ENCODE assay signal across 8 cellular contexts in genomic region chr16:71807905-71808592, GRCh38. TPM values are rescaled to one million over a fixed set of nuclear protein-coding genes. Genes with fewer than 3 reads are reported as not detected.
A peak's percentile ranks its signal among the peaks of the same experiment; 100 is the strongest.
DNase-seq lines count a peak whose midpoint lies in the region; TF ChIP-seq lines count a peak whose summit lies in the region.

No MANE protein-coding gene starts in this region.

- peaks cover 8% of the 10 kb centered on the region; the same call in 1 of the 2 replicates for H3F3A ChIP-seq in GM23248 (ENCODE audit: insufficient read depth)

- H3K9me3 ChIP-seq in GM23248 (ENCODE audit: low read depth) (no peaks in the 10 kb centered on the region), cardiac muscle cell (ENCODE audit: low read depth) (no peaks in the 10 kb centered on the region)

- H3K27ac ChIP-seq in GM23248 (peak overlapping the region; percentile 94), cardiac muscle cell (peak overlapping the region; percentile 97)

- DNase-seq in GM06990 (ENCODE audit: extremely low read depth, insufficient read length), result no peak
- DNase-seq in GM23248, result peak; percentile 73
- no peak for DNase-seq in LNCaP clone FGC (ENCODE audit: low read depth)
- DNase-seq in activated naive CD4-positive, alpha-beta T cell treated with Interleukin-2 at 50 U/mL for 16 hours, result peak; percentile 71
- DNase-seq in cardiac muscle cell (ENCODE audit: low read depth in 1 of 2, low spot score in 1 of 2), result peak in 1 of 2 donors; percentile 11
- no peak for DNase-seq in progenitor cell of endocrine pancreas (ENCODE audit: low spot score, unreplicated experiment)
- DNase-seq in middle frontal gyrus (ENCODE audit: extremely low spot score, low spot score), result no peak
- no peak for DNase-seq in NCI-H526 (lab: John Stamatoyannopoulos, UW)

- peaks cover 8% of the 10 kb centered on the region; the same call in 1 of the 2 replicates for H4K20me1 ChIP-seq in GM23248 (ENCODE audit: insufficient read depth)

- H3K4me1 ChIP-seq in GM23248 (ENCODE audit: insufficient read depth) (peaks cover 19% of the 10 kb centered on the region), cardiac muscle cell (ENCODE audit: low read depth) (peaks cover 5% of the 10 kb centered on the region)

- H3K79me2 ChIP-seq in GM23248 (ENCODE audit: insufficient read depth), result peaks cover 73% of the 10 kb centered on the region

- no peaks in the 10 kb centered on the region for H3K27me3 Mint-ChIP-seq in progenitor cell of endocrine pancreas

- peak overlapping the region; percentile 70 for H3K4me3 ChIP-seq in GM06990 (replicated peaks; ENCODE audit: low read depth, low read length)
- peak overlapping the region; percentile 99 for H3K4me3 ChIP-seq in GM23248
- peak overlapping the region; percentile 94 for H3K4me3 ChIP-seq in LNCaP clone FGC (ENCODE audit: low read depth, low read length)
- H3K4me3 ChIP-seq in cardiac muscle cell, result peak overlapping the region; percentile 80

- WGBS in GM23248 (ENCODE audit: low coverage in 1 of 2, low lambda C conversion rate in 2 of 2, missing lambda C conversion rate in 2 of 2), 2 experiments, result 1% methylated on average over 42 to 44 of the region's 44 CpGs

- H3K9ac ChIP-seq in GM23248, result peak overlapping the region; percentile 100

- peak overlapping the region; percentile 90 for H3K4me2 ChIP-seq in GM23248 (ENCODE audit: unreplicated experiment)

- H3K36me3 ChIP-seq in GM06990 (ENCODE audit: control insufficient read depth, insufficient read depth, low read length), result no peaks in the 10 kb centered on the region
- peaks cover 3% of the 10 kb centered on the region; the same call in 1 of the 2 replicates for H3K36me3 ChIP-seq in GM23248 (ENCODE audit: low read depth)
- H3K36me3 ChIP-seq in cardiac muscle cell, result no peaks in the 10 kb centered on the region

- H2AFZ ChIP-seq in GM23248, result peak overlapping the region; percentile 72

- H3K27me3 ChIP-seq in GM06990 (replicated peaks; ENCODE audit: control insufficient read depth, insufficient read depth, low read length) (no peaks in the 10 kb centered on the region), GM23248 (replicated peaks; ENCODE audit: insufficient read depth) (no peaks in the 10 kb centered on the region), cardiac muscle cell (no peaks in the 10 kb centered on the region)

- TF ChIP-seq CTCF in GM06990 (IDR thresholded peaks at IDR 0.05; ENCODE audit: insufficient read depth, low read length, poor library complexity, severe bottlenecking) (no peak), LNCaP clone FGC (IDR thresholded peaks at IDR 0.05; ENCODE audit: control insufficient read depth, extremely low read depth, insufficient read depth) (no peak), cardiac muscle cell (IDR thresholded peaks at IDR 0.05; ENCODE audit: low read depth, low read length) (no peak), progenitor cell of endocrine pancreas (IDR thresholded peaks at IDR 0.05; ENCODE audit: unreplicated experiment) (no peak)

- H3K4me1 Mint-ChIP-seq in progenitor cell of endocrine pancreas (ENCODE audit: low read depth), result peaks cover 10% of the 10 kb centered on the region

- peak overlapping the region; percentile 100 for H3K27ac Mint-ChIP-seq in progenitor cell of endocrine pancreas

- H3K9me2 ChIP-seq in GM23248 (ENCODE audit: insufficient read depth), result no peaks in the 10 kb centered on the region

- in situ Hi-C loops in GM23248 (cut with MboI), result no loop called here

- no peaks in the 10 kb centered on the region for H3K36me3 Mint-ChIP-seq in progenitor cell of endocrine pancreas (ENCODE audit: insufficient read depth)

- peak overlapping the region; percentile 91 for H3K4me3 Mint-ChIP-seq in progenitor cell of endocrine pancreas (ENCODE audit: low read depth)

- no peaks in the 10 kb centered on the region for H3K9me3 Mint-ChIP-seq in progenitor cell of endocrine pancreas (ENCODE audit: low read depth)

RNA-seq across cellular contexts. Expression of gene AP1G1, which starts 0.6 kb away (rescaled TPM):
- 51.8 and 80.6 TPM in 2 replicates for total RNA-seq in GM23248 (2014; rRNA removed; shearing (Covaris generic))
- 25.8 and 26.2 TPM in 2 replicates for polyA plus RNA-seq in GM23248 (2016; fragmentation: Nextera tagmentation; extraction: Ambion mirVana)
- 44.4 and 69.0 TPM in 2 replicates for total RNA-seq in cardiac muscle cell
- polyA plus RNA-seq in cardiac muscle cell, result 14.7 and 21.1 TPM in 2 replicates
- 101 and 109 TPM in 2 replicates for total RNA-seq in progenitor cell of endocrine pancreas

RNA-seq across cellular contexts. Expression of gene ATXN1L, which starts 37.7 kb away (rescaled TPM):
- 10.2 and 12.6 TPM in 2 replicates for total RNA-seq in GM23248 (2014; rRNA removed; shearing (Covaris generic))
- 6.2 and 6.8 TPM in 2 replicates for polyA plus RNA-seq in GM23248 (2016; fragmentation: Nextera tagmentation; extraction: Ambion mirVana)
- 16.0 and 20.9 TPM in 2 replicates for total RNA-seq in cardiac muscle cell
- 6.8 and 12.6 TPM in 2 replicates for polyA plus RNA-seq in cardiac muscle cell
- 28.5 and 28.6 TPM in 2 replicates for total RNA-seq in progenitor cell of endocrine pancreas

Comparison
In these comparisons a context has a peak if more than half of its experiments do, and no peak if none do; other contexts are left out.
1. DNase-seq: peak in GM23248 (single experiment) and activated naive CD4-positive, alpha-beta T cell treated with Interleukin-2 at 50 U/mL for 16 hours (single experiment); none in GM06990 (single experiment), LNCaP clone FGC (single experiment), progenitor cell of endocrine pancreas (single experiment), middle frontal gyrus (single experiment) and NCI-H526 (0 of 2).
2. Peak in every context shown above with its lines, with median percentiles within 50 percentile points of each other: H3K4me3 ChIP-seq.